In genomic region chr13:29654807-29655547, GRCh38 we compare ENCODE assay signal across 21 cellular contexts. TPM values are rescaled to one million over a fixed set of nuclear protein-coding genes. Genes with fewer than 3 reads are reported as not detected.
DNase-seq lines count a peak whose midpoint lies in the region; ATAC-seq, FAIRE-seq and TF ChIP-seq lines count a peak whose summit lies in the region.
"Had no signal": no experiment of that assay in that cellular context is flagged by ENCODE, and none has a peak within 500 bp of the region (broad histone marks: within the 10 kb centered on the region; RNA-seq: fewer than 3 reads in every experiment).

No MANE protein-coding gene starts in this region.

- no peak overlapping the region for H3K4me3 Mint-ChIP-seq in astrocyte (ENCODE audit: unreplicated experiment)
- H3K4me3 Mint-ChIP-seq: activated CD8-positive, alpha-beta memory T cell treated with anti-CD3 and anti-CD28 coated beads, Interleukin-2, amount 10 ng/mL, durations not matched to agents 7 days and 5 days; activated naive CD8-positive, alpha-beta T cell; B cell; H9 had no signal

- H3K4me3 ChIP-seq in astrocyte (ENCODE audit: insufficient read depth, low read depth, low read length) (no peak overlapping the region), foreskin fibroblast (ENCODE audit: low read depth in 1 of 2, low read length in 2 of 2) (no peak overlapping the region), right lobe of liver (no peak overlapping the region)
- H3K4me3 ChIP-seq: left lung, Peyer's patch, thoracic aorta had no signal

- H3K4me1 Mint-ChIP-seq in astrocyte (ENCODE audit: low read depth, unreplicated experiment) = peaks cover 2% of the 10 kb centered on the region
- H3K4me1 Mint-ChIP-seq: activated CD8-positive, alpha-beta memory T cell treated with anti-CD3 and anti-CD28 coated beads, Interleukin-2, amount 10 ng/mL, durations not matched to agents 7 days and 5 days; B cell; H9 had no signal

- intact Hi-C loops in right lobe of liver (cut with DNase I) = no loop called here

- ATAC-seq in GM19035 (IDR thresholded peaks at IDR 0.05; ENCODE audit: unreplicated experiment) (no peak), right lobe of liver (no peak)
- ATAC-seq: activated CD8-positive, alpha-beta memory T cell treated with anti-CD3 and anti-CD28 coated beads, Interleukin-2, amount 10 ng/mL, durations not matched to agents 7 days and 5 days; left lung had no signal

- H3K4me1 ChIP-seq in astrocyte (ENCODE audit: insufficient read depth, low read length) = peaks cover 9% of the 10 kb centered on the region
- H3K4me1 ChIP-seq in right lobe of liver = no peaks in the 10 kb centered on the region
- H3K4me1 ChIP-seq: Caco-2, left lung, Peyer's patch had no signal

- H3K27me3 Mint-ChIP-seq in astrocyte (ENCODE audit: low read depth, unreplicated experiment) = no peaks in the 10 kb centered on the region
- H3K27me3 Mint-ChIP-seq: activated naive CD8-positive, alpha-beta T cell had no signal

- peak; percentile 59 for FAIRE-seq in astrocyte (lab: Jason Lieb, UNC)
- FAIRE-seq: endothelial cell of umbilical vein had no signal

- TF ChIP-seq POLR2A in right lobe of liver (IDR thresholded peaks at IDR 0.05) = no peak

- no peaks in the 10 kb centered on the region for H3K79me2 ChIP-seq in astrocyte (ENCODE audit: insufficient read depth, low read length)

- H3K36me3 Mint-ChIP-seq in astrocyte (ENCODE audit: low read depth, unreplicated experiment) = peaks cover 9% of the 10 kb centered on the region
- H3K36me3 Mint-ChIP-seq: activated CD8-positive, alpha-beta memory T cell treated with anti-CD3 and anti-CD28 coated beads, Interleukin-2, amount 10 ng/mL, durations not matched to agents 7 days and 5 days had no signal

- TF ChIP-seq CTCF in AG09319 (IDR thresholded peaks at IDR 0.05; ENCODE audit: low read depth, low read length) (no peak), astrocyte (IDR thresholded peaks at IDR 0.05; ENCODE audit: insufficient read depth, low read depth, low read length) (no peak), foreskin fibroblast (IDR thresholded peaks at IDR 0.05; ENCODE audit: low read depth, low read length) (no peak), right lobe of liver (IDR thresholded peaks at IDR 0.05) (no peak)

- no peaks in the 10 kb centered on the region for H3K36me3 ChIP-seq in astrocyte (ENCODE audit: insufficient read depth, low read length)
- H3K36me3 ChIP-seq in right lobe of liver = no peaks in the 10 kb centered on the region
- H3K36me3 ChIP-seq: left lung, Peyer's patch, thoracic aorta had no signal

- DNase-seq in AG09319 (ENCODE audit: extremely low read depth, low read depth) (peak; percentile 57), HS-5 (ENCODE audit: low read depth) (peak; percentile 78), astrocyte (ENCODE audit: low read depth) (peak; percentile 82), foreskin fibroblast (peak; percentile 95 to 97), dermis blood vessel endothelial cell (no peak), right lobe of liver (no peak), SKM-1 treated with dmso at 0.1 percent for 144 hours (lab: John Stamatoyannopoulos, UW; ENCODE audit: unreplicated experiment) (no peak)
- DNase-seq: activated CD4-positive, alpha-beta T cell treated with anti-CD3 and anti-CD28 coated beads for 4 hours; activated CD8-positive, alpha-beta memory T cell treated with anti-CD3 and anti-CD28 coated beads, Interleukin-2, amount 10 ng/mL, durations not matched to agents 7 days and 5 days; Caco-2; cortex of kidney; H9; left lung; NCI-H1694; NCI-H2227 treated with DMSO at 0.1 percent for 48 hours; Peyer's patch had no signal

- no peak overlapping the region for H2AFZ ChIP-seq in astrocyte (ENCODE audit: low read depth, low read length)

- H3K9ac ChIP-seq in astrocyte (ENCODE audit: low read length) = no peak overlapping the region

- H3K27ac ChIP-seq in astrocyte (ENCODE audit: low read depth, low read length) (peak overlapping the region; percentile 19), right lobe of liver (no peak overlapping the region)
- H3K27ac ChIP-seq: left lung, Peyer's patch, thoracic aorta had no signal

- H4K20me1 ChIP-seq in astrocyte (ENCODE audit: insufficient read depth, low read length) = no peaks in the 10 kb centered on the region

- H3K4me2 ChIP-seq in astrocyte (ENCODE audit: low read length) = peak overlapping the region; percentile 57

- H3K27ac Mint-ChIP-seq in astrocyte (ENCODE audit: unreplicated experiment) = no peak overlapping the region
- H3K27ac Mint-ChIP-seq: activated CD8-positive, alpha-beta memory T cell treated with anti-CD3 and anti-CD28 coated beads, Interleukin-2, amount 10 ng/mL, durations not matched to agents 7 days and 5 days; activated naive CD8-positive, alpha-beta T cell; B cell; H9 had no signal

- no peaks in the 10 kb centered on the region for H3K9me3 ChIP-seq in astrocyte (ENCODE audit: insufficient read depth, low read depth, low read length)
- H3K9me3 ChIP-seq in right lobe of liver = no peaks in the 10 kb centered on the region
- H3K9me3 ChIP-seq: Peyer's patch, thoracic aorta had no signal

- H3K27me3 ChIP-seq in astrocyte (ENCODE audit: insufficient read depth, low read length) (no peaks in the 10 kb centered on the region), right lobe of liver (no peaks in the 10 kb centered on the region)
- H3K27me3 ChIP-seq: left lung, Peyer's patch had no signal

- H3K9me3 Mint-ChIP-seq in astrocyte (ENCODE audit: unreplicated experiment) = peaks cover 16% of the 10 kb centered on the region

- WGBS in right lobe of liver (ENCODE audit: insufficient coverage, low coverage, low lambda C conversion rate, missing lambda C conversion rate) = 56% methylated on average over 3 of the region's 3 CpGs

RNA-seq across cellular contexts. Expression of gene SLC7A1, which starts 59.5 kb away (rescaled TPM):
- total RNA-seq in astrocyte (112 and 115 TPM in 2 replicates), dermis blood vessel endothelial cell (17.7 and 69.5 TPM in 2 replicates), right lobe of liver (1 to 10 TPM in 5 of 6 experiments, under 1 TPM in 1; 0.70 to 6.5 (median 3.7) TPM)

Comparison
In these comparisons a context has a peak if more than half of its experiments do, and no peak if none do; other contexts are left out.
1. DNase-seq: peak in AG09319 (single experiment), HS-5 (single experiment), astrocyte (single experiment) and foreskin fibroblast (2 of 2); none in dermis blood vessel endothelial cell (single experiment), right lobe of liver (0 of 3) and SKM-1 treated with dmso at 0.1 percent for 144 hours (single experiment).